8 cellular contexts compared by ENCODE assay signal in genomic region chr6:137076277-137077068, GRCh38. TPM values are rescaled to one million over a fixed set of nuclear protein-coding genes. Genes with fewer than 3 reads are reported as not detected.
DNase-seq lines count a peak whose midpoint lies in the region; ATAC-seq and TF ChIP-seq lines count a peak whose summit lies in the region.

No MANE protein-coding gene starts in this region.

- no peak overlapping the region for H3K4me3 ChIP-seq in brain microvascular endothelial cell (ENCODE audit: low read depth, low read length)

- DNase-seq in AG08396 (ENCODE audit: low spot score) (peak; percentile 57), NCI-H1930 (lab: John Stamatoyannopoulos, UW) (peak; percentile 55 to 64), brain microvascular endothelial cell (peak; percentile 63), immature natural killer cell (peak; percentile 43 to 61 (median 57))
- DNase-seq in T-helper 2 cell treated with Interferon-gamma antibody and Interleukin-4, amounts not matched to agents 5 μg/mL and 100 μg/mL, for 36 hours (ENCODE audit: low spot score), result peak; percentile 33
- peak; percentile 7 to 36 (median 18) for DNase-seq in stimulated activated CD4-positive, alpha-beta T cell treated with anti-CD3 and anti-CD28 coated beads, Interleukin-1b, Interleukin-23, amount 100 ng/mL, for 24 hours (ENCODE audit: low read depth in 4 of 4, low spot score in 1 of 4)

- H3K36me3 ChIP-seq in brain microvascular endothelial cell (replicated peaks), result no peaks in the 10 kb centered on the region

- ATAC-seq in GM18858 (IDR thresholded peaks at IDR 0.05; ENCODE audit: unreplicated experiment) (peak; percentile 96), HG03039 (IDR thresholded peaks at IDR 0.05; ENCODE audit: unreplicated experiment) (peak; percentile 98)

- no peak overlapping the region for H3K4me3 Mint-ChIP-seq in T-helper 2 cell treated with Interferon-gamma antibody and Interleukin-4, amounts not matched to agents 5 μg/mL and 100 μg/mL, for 36 hours
- H3K4me3 Mint-ChIP-seq in immature natural killer cell, result no peak overlapping the region

- no peaks in the 10 kb centered on the region for H3K9me3 Mint-ChIP-seq in T-helper 2 cell treated with Interferon-gamma antibody and Interleukin-4, amounts not matched to agents 5 μg/mL and 100 μg/mL, for 36 hours
- peaks cover 0 to 8% (median 1%) of the 10 kb centered on the region in 6 donors for H3K9me3 Mint-ChIP-seq in immature natural killer cell

- H3K27me3 Mint-ChIP-seq in T-helper 2 cell treated with Interferon-gamma antibody and Interleukin-4, amounts not matched to agents 5 μg/mL and 100 μg/mL, for 36 hours (ENCODE audit: low read depth), result peaks cover 38% of the 10 kb centered on the region
- H3K27me3 Mint-ChIP-seq in immature natural killer cell (ENCODE audit: low read depth in 3 of 3), result peaks cover 6 to 21% (median 13%) of the 10 kb centered on the region in 3 donors

- TF ChIP-seq CTCF in brain microvascular endothelial cell (IDR thresholded peaks at IDR 0.05; ENCODE audit: low read depth, low read length, missing control alignments), result peak; percentile 94

- H3K4me1 Mint-ChIP-seq in T-helper 2 cell treated with Interferon-gamma antibody and Interleukin-4, amounts not matched to agents 5 μg/mL and 100 μg/mL, for 36 hours (ENCODE audit: low read depth), result no peaks in the 10 kb centered on the region
- no peaks in the 10 kb centered on the region for H3K4me1 Mint-ChIP-seq in immature natural killer cell

- in situ Hi-C loops in brain microvascular endothelial cell (cut with HindIII; ENCODE audit: low pct_ligation_motif_present, low sequenced_read_pairs), result no loop called here

- H3K27me3 ChIP-seq in brain microvascular endothelial cell (replicated peaks), result no peaks in the 10 kb centered on the region

- no peaks in the 10 kb centered on the region for H3K36me3 Mint-ChIP-seq in T-helper 2 cell treated with Interferon-gamma antibody and Interleukin-4, amounts not matched to agents 5 μg/mL and 100 μg/mL, for 36 hours (ENCODE audit: low read depth)
- no peaks in the 10 kb centered on the region for H3K36me3 Mint-ChIP-seq in immature natural killer cell

- H3K27ac ChIP-seq in brain microvascular endothelial cell, result no peak overlapping the region

- H3K27ac Mint-ChIP-seq in T-helper 2 cell treated with Interferon-gamma antibody and Interleukin-4, amounts not matched to agents 5 μg/mL and 100 μg/mL, for 36 hours, result no peak overlapping the region
- H3K27ac Mint-ChIP-seq in immature natural killer cell, result no peak overlapping the region

RNA-seq across cellular contexts. Expression of gene IL20RA, which starts 31.7 kb away (rescaled TPM):
- not detected for polyA plus RNA-seq in immature natural killer cell
